8 cellular contexts compared by ENCODE assay signal in genomic region chr12:3199551-3200031, GRCh38.
DNase-seq lines count a peak whose midpoint lies in the region; ATAC-seq, FAIRE-seq and TF ChIP-seq lines count a peak whose summit lies in the region.

No MANE protein-coding gene starts in this region.

- no peaks in the 10 kb centered on the region for H3F3A ChIP-seq in MM.1S (ENCODE audit: insufficient read depth, low read length)

- no peaks in the 10 kb centered on the region for H3K79me2 ChIP-seq in MM.1S (ENCODE audit: low read length)

- H3K9me3 ChIP-seq in gastrocnemius medialis (no peaks in the 10 kb centered on the region), MM.1S (replicated peaks; ENCODE audit: insufficient read depth, low read length) (no peaks in the 10 kb centered on the region)

- TF ChIP-seq CTCF in VCaP (conservative IDR thresholded peaks at IDR 0.05), result no peak
- no peak for TF ChIP-seq CTCF in gastrocnemius medialis (IDR thresholded peaks at IDR 0.05 in 4 of 5, conservative IDR thresholded peaks at IDR 0.05 in 1 of 5)
- no peak for TF ChIP-seq CTCF in MM.1S (IDR thresholded peaks at IDR 0.05; ENCODE audit: low read length)

- no peaks in the 10 kb centered on the region for H3K27me3 ChIP-seq in gastrocnemius medialis
- H3K27me3 ChIP-seq in MM.1S (replicated peaks; ENCODE audit: insufficient read depth, low read length), result peaks cover 82% of the 10 kb centered on the region

- no peak for TF ChIP-seq POLR2A in gastrocnemius medialis (IDR thresholded peaks at IDR 0.05)
- TF ChIP-seq POLR2A in GM12891 (IDR thresholded peaks at IDR 0.05; ENCODE audit: low read depth, low read length), result no peak

- intact Hi-C loops in left cardiac atrium (cut with DNase I) (loop anchor here (5.0 to 10.0 kb wide), 6 partner anchors 62 to 127 kb away; partner anchors contain the start of gene TSPAN9 (in 1 of the 2)), gastrocnemius medialis (cut with DNase I; ENCODE audit: low total_unique reads) (loop anchor here (2.0 kb wide), 2 partner anchors 33 to 65 kb away; no protein-coding TSS in a partner anchor)

- H3K4me1 ChIP-seq in gastrocnemius medialis (peaks cover 28 to 32% of the 10 kb centered on the region in 2 donors), MM.1S (ENCODE audit: low read length) (no peaks in the 10 kb centered on the region)

- in situ Hi-C loops in gastrocnemius medialis (cut with MboI; ENCODE audit: low sequenced_read_pairs in 4 of 4), result loop anchor here in 1 of 4 donors (10.0 kb wide), 2 partner anchors 65 to 125 kb away; partner anchors contain the start of gene TSPAN9

- no peaks in the 10 kb centered on the region for H3K9me2 ChIP-seq in MM.1S (replicated peaks; ENCODE audit: insufficient read depth, low read length)

- FAIRE-seq in GM12891 (lab: Jason Lieb, UNC), result no peak

- H3K27ac ChIP-seq in VCaP (peak overlapping the region; percentile 75), gastrocnemius medialis (peak overlapping the region; percentile 64 to 74 (median 70)), MM.1S (ENCODE audit: low read length) (no peak overlapping the region)

- no peaks in the 10 kb centered on the region for H4K20me1 ChIP-seq in MM.1S (ENCODE audit: insufficient read depth, low read length)

- H3K4me3 ChIP-seq in gastrocnemius medialis (peak overlapping the region; percentile 52 to 69 (median 56)), MM.1S (ENCODE audit: low read length) (no peak overlapping the region)

- H3K36me3 ChIP-seq in gastrocnemius medialis, result no peaks in the 10 kb centered on the region
- H3K36me3 ChIP-seq in MM.1S (replicated peaks; ENCODE audit: insufficient read depth, low read length), result no peaks in the 10 kb centered on the region

- H3K9ac ChIP-seq in MM.1S (ENCODE audit: low read length), result no peak overlapping the region

- no peak overlapping the region for H2AFZ ChIP-seq in MM.1S (ENCODE audit: low read length)

- ATAC-seq in left cardiac atrium (peak; percentile 39 to 53), gastrocnemius medialis (peak in 1 of 2 donors; percentile 20), GM18870 (IDR thresholded peaks at IDR 0.05; ENCODE audit: unreplicated experiment) (no peak)

- DNase-seq in GM03348 (ENCODE audit: low spot score), result peak; percentile 50
- no peak for DNase-seq in left cardiac atrium
- no peak for DNase-seq in gastrocnemius medialis
- no peak for DNase-seq in MM.1S
- DNase-seq in GM12891 (ENCODE audit: insufficient read length, low spot score), result no peak
- DNase-seq in stimulated activated CD4-positive, alpha-beta T cell treated with anti-CD3 and anti-CD28 coated beads, Interleukin-4, amount 100 ng/mL, for 4 hours, result no peak

- H3K4me2 ChIP-seq in MM.1S (ENCODE audit: low read depth, low read length), result no peak overlapping the region

TF ChIP-seq in GM12891, 5 proteins besides CTCF, POLR2A, EP300 and RAD21:
- no peak for TF ChIP-seq TAF1 (IDR thresholded peaks at IDR 0.05; ENCODE audit: low read depth, low read length)
- TF ChIP-seq POLR2AphosphoS5 (IDR thresholded peaks at IDR 0.05; ENCODE audit: low read depth, low read length), result no peak
- TF ChIP-seq POU2F2 (IDR thresholded peaks at IDR 0.05; ENCODE audit: low read depth, low read length), result no peak
- TF ChIP-seq SPI1 (IDR thresholded peaks at IDR 0.05; ENCODE audit: low read depth, low read length), result no peak
- TF ChIP-seq PAX5 (IDR thresholded peaks at IDR 0.05; ENCODE audit: insufficient read depth, low read length, severe bottlenecking), result no peak
TF ChIP-seq in GM12891: peak in this region for 0.
